In genomic region chr14:91108941-91109611, GRCh38 we compare ENCODE assay signal across 9 cellular contexts. TPM values are rescaled to one million over a fixed set of nuclear protein-coding genes. Genes with fewer than 3 reads are reported as not detected.
DNase-seq lines count a peak whose midpoint lies in the region; ATAC-seq, FAIRE-seq and TF ChIP-seq lines count a peak whose summit lies in the region.
"Had no signal": no experiment of that assay in that cellular context is flagged by ENCODE, and none has a peak within 500 bp of the region (broad histone marks: within the 10 kb centered on the region; RNA-seq: fewer than 3 reads in every experiment).

No MANE protein-coding gene starts in this region.

- no peak overlapping the region for H3K9ac ChIP-seq in astrocyte (ENCODE audit: low read length)

- no peaks in the 10 kb centered on the region for H3K36me3 Mint-ChIP-seq in CD4-positive, alpha-beta memory T cell
- peaks cover 2% of the 10 kb centered on the region for H3K36me3 Mint-ChIP-seq in astrocyte (ENCODE audit: low read depth, unreplicated experiment)
- H3K36me3 Mint-ChIP-seq in natural killer cell treated with Interleukin-12 subunit alpha and Interleukin-12 subunit beta and Interleukin-15 and Interleukin-18, amount 100 ng/mL, for 72 hours: no peaks in the 10 kb centered on the region

- H3K27ac ChIP-seq in CD4-positive, alpha-beta memory T cell (ENCODE audit: low read depth, low read length): peak overlapping the region; percentile 24
- H3K27ac ChIP-seq in astrocyte (ENCODE audit: low read depth, low read length): no peak overlapping the region
- peak overlapping the region in 1 of 2 donors; percentile 25 for H3K27ac ChIP-seq in coronary artery

- ATAC-seq in natural killer cell treated with Interleukin-12 subunit alpha and Interleukin-12 subunit beta and Interleukin-15 and Interleukin-18, amount 100 ng/mL, for 72 hours: peak; percentile 45 to 63
- ATAC-seq in HG02884 (IDR thresholded peaks at IDR 0.05; ENCODE audit: unreplicated experiment): no peak

- H3K79me2 ChIP-seq in astrocyte (ENCODE audit: insufficient read depth, low read length): no peaks in the 10 kb centered on the region

- CTCF ChIA-PET in CD4-positive, alpha-beta memory T cell (lab: Charles Lee; ENCODE audit: partially characterized antibody): no interaction called here

- peaks cover 0 to 2% (median 0%) of the 10 kb centered on the region in 8 donors for H3K9me3 Mint-ChIP-seq in CD4-positive, alpha-beta memory T cell
- H3K9me3 Mint-ChIP-seq in astrocyte (ENCODE audit: unreplicated experiment): peaks cover 1% of the 10 kb centered on the region
- H3K9me3 Mint-ChIP-seq in natural killer cell treated with Interleukin-12 subunit alpha and Interleukin-12 subunit beta and Interleukin-15 and Interleukin-18, amount 100 ng/mL, for 72 hours: no peaks in the 10 kb centered on the region

- no peak overlapping the region for H3K4me3 ChIP-seq in CD4-positive, alpha-beta memory T cell (ENCODE audit: low read length in 2 of 2)
- H3K4me3 ChIP-seq in astrocyte (ENCODE audit: insufficient read depth, low read depth, low read length): no peak overlapping the region
- no peak overlapping the region for H3K4me3 ChIP-seq in coronary artery

- H3K27me3 Mint-ChIP-seq in CD4-positive, alpha-beta memory T cell: no peaks in the 10 kb centered on the region
- H3K27me3 Mint-ChIP-seq in astrocyte (ENCODE audit: low read depth, unreplicated experiment): no peaks in the 10 kb centered on the region
- no peaks in the 10 kb centered on the region for H3K27me3 Mint-ChIP-seq in natural killer cell treated with Interleukin-12 subunit alpha and Interleukin-12 subunit beta and Interleukin-15 and Interleukin-18, amount 100 ng/mL, for 72 hours

- TF ChIP-seq CTCF in astrocyte (IDR thresholded peaks at IDR 0.05; ENCODE audit: insufficient read depth, low read depth, low read length) (no peak), coronary artery (IDR thresholded peaks at IDR 0.05) (no peak)

- no peaks in the 10 kb centered on the region for H3K36me3 ChIP-seq in CD4-positive, alpha-beta memory T cell (ENCODE audit: insufficient read depth, low read length)
- no peaks in the 10 kb centered on the region for H3K36me3 ChIP-seq in astrocyte (ENCODE audit: insufficient read depth, low read length)

- H4K20me1 ChIP-seq in astrocyte (ENCODE audit: insufficient read depth, low read length): no peaks in the 10 kb centered on the region

- peak overlapping the region; percentile 91 to 99 (median 96) for H3K27ac Mint-ChIP-seq in CD4-positive, alpha-beta memory T cell
- no peak overlapping the region for H3K27ac Mint-ChIP-seq in astrocyte (ENCODE audit: unreplicated experiment)
- H3K27ac Mint-ChIP-seq in natural killer cell treated with Interleukin-12 subunit alpha and Interleukin-12 subunit beta and Interleukin-15 and Interleukin-18, amount 100 ng/mL, for 72 hours: peak overlapping the region; percentile 85 to 97

- no peaks in the 10 kb centered on the region for H3K9me3 ChIP-seq in CD4-positive, alpha-beta memory T cell (ENCODE audit: control insufficient read depth in 1 of 2, low read length in 2 of 2)
- no peaks in the 10 kb centered on the region for H3K9me3 ChIP-seq in astrocyte (ENCODE audit: insufficient read depth, low read depth, low read length)

- no peak for FAIRE-seq in astrocyte (lab: Jason Lieb, UNC)

- peak in 4 of 5 donors; percentile 32 to 41 (median 37) for DNase-seq in CD4-positive, alpha-beta memory T cell
- DNase-seq in NCI-H69 (lab: John Stamatoyannopoulos, UW): peak; percentile 93
- DNase-seq in astrocyte (ENCODE audit: low read depth): no peak
- no peak for DNase-seq in natural killer cell treated with Interleukin-12 subunit alpha and Interleukin-12 subunit beta and Interleukin-15 and Interleukin-18, amount 100 ng/mL, for 72 hours (ENCODE audit: low spot score)
- no peak for DNase-seq in NCI-H1092 treated with DMSO at 0.1 percent for 48 hours (lab: John Stamatoyannopoulos, UW)
- DNase-seq in coronary artery (ENCODE audit: low spot score): no peak
- DNase-seq in ecto neural progenitor cell (ENCODE audit: low spot score): no peak
- DNase-seq: NCI-H1930 had no signal

- POLR2A ChIA-PET in CD4-positive, alpha-beta memory T cell (lab: Charles Lee; ENCODE audit: partially characterized antibody): interaction anchor here (1.3 kb wide), 1 partner anchor 20 kb away, joined by 3 read pairs; no protein-coding TSS in a partner anchor

- peaks cover 38 to 53% (median 47%) of the 10 kb centered on the region in 4 donors for H3K4me1 Mint-ChIP-seq in CD4-positive, alpha-beta memory T cell
- H3K4me1 Mint-ChIP-seq in astrocyte (ENCODE audit: low read depth, unreplicated experiment): peaks cover 7% of the 10 kb centered on the region
- peaks cover 42 to 51% of the 10 kb centered on the region in 2 donors for H3K4me1 Mint-ChIP-seq in natural killer cell treated with Interleukin-12 subunit alpha and Interleukin-12 subunit beta and Interleukin-15 and Interleukin-18, amount 100 ng/mL, for 72 hours (ENCODE audit: low read depth in 2 of 2)

- intact Hi-C loops in CD4-positive, alpha-beta memory T cell (cut with micrococcal nuclease): no loop called here

- peaks cover 43% of the 10 kb centered on the region for H3K4me1 ChIP-seq in CD4-positive, alpha-beta memory T cell (ENCODE audit: insufficient read depth, low read length)
- peaks cover 13% of the 10 kb centered on the region for H3K4me1 ChIP-seq in astrocyte (ENCODE audit: insufficient read depth, low read length)

- no peak overlapping the region for H2AFZ ChIP-seq in astrocyte (ENCODE audit: low read depth, low read length)

- peak overlapping the region in 7 of 8 donors; percentile 61 to 79 (median 64) for H3K4me3 Mint-ChIP-seq in CD4-positive, alpha-beta memory T cell
- H3K4me3 Mint-ChIP-seq in astrocyte (ENCODE audit: unreplicated experiment): no peak overlapping the region
- H3K4me3 Mint-ChIP-seq in natural killer cell treated with Interleukin-12 subunit alpha and Interleukin-12 subunit beta and Interleukin-15 and Interleukin-18, amount 100 ng/mL, for 72 hours: peak overlapping the region; percentile 62

- no peaks in the 10 kb centered on the region for H3K27me3 ChIP-seq in CD4-positive, alpha-beta memory T cell (ENCODE audit: insufficient read depth, low read length)
- no peaks in the 10 kb centered on the region for H3K27me3 ChIP-seq in astrocyte (ENCODE audit: insufficient read depth, low read length)

- H3K4me2 ChIP-seq in astrocyte (ENCODE audit: low read length): peak overlapping the region; percentile 31

RNA-seq across cellular contexts. Expression of gene DGLUCY, which starts 4.8 kb away (rescaled TPM):
- total RNA-seq in CD4-positive, alpha-beta memory T cell: 100 to 1,000 TPM; 132 to 141 TPM
- polyA plus RNA-seq in CD4-positive, alpha-beta memory T cell: 10 to 100 TPM; 40.9 to 45.5 TPM
- total RNA-seq in astrocyte: 20.0 and 25.9 TPM in 2 replicates
- total RNA-seq in natural killer cell treated with Interleukin-12 subunit alpha and Interleukin-12 subunit beta and Interleukin-15 and Interleukin-18, amount 100 ng/mL, for 72 hours: 10 to 100 TPM; 28.4 to 78.3 TPM

RNA-seq across cellular contexts. Expression of gene RPS6KA5, which starts 48.6 kb away (rescaled TPM):
- 10 to 100 TPM; 42.9 to 44.7 TPM for total RNA-seq in CD4-positive, alpha-beta memory T cell
- polyA plus RNA-seq in CD4-positive, alpha-beta memory T cell: 10 to 100 TPM; 28.8 to 29.7 TPM
- 0.99 and 1.0 TPM in 2 replicates for total RNA-seq in astrocyte
- total RNA-seq in natural killer cell treated with Interleukin-12 subunit alpha and Interleukin-12 subunit beta and Interleukin-15 and Interleukin-18, amount 100 ng/mL, for 72 hours: 10 to 100 TPM; 20.5 to 47.5 TPM

Comparison
In these comparisons a context has a peak if more than half of its experiments do, and no peak if none do; other contexts are left out.
1. DNase-seq: peak in CD4-positive, alpha-beta memory T cell (4 of 5) and NCI-H69 (single experiment); none in astrocyte (single experiment), natural killer cell treated with Interleukin-12 subunit alpha and Interleukin-12 subunit beta and Interleukin-15 and Interleukin-18, amount 100 ng/mL, for 72 hours (single experiment), NCI-H1092 treated with DMSO at 0.1 percent for 48 hours (single experiment), coronary artery (single experiment) and ecto neural progenitor cell (single experiment).
2. RNA of gene RPS6KA5, which starts 48.6 kb away (total RNA-seq): 20.5 to 47.5 TPM in natural killer cell treated with Interleukin-12 subunit alpha and Interleukin-12 subunit beta and Interleukin-15 and Interleukin-18, amount 100 ng/mL, for 72 hours and 42.9 to 44.7 TPM in CD4-positive, alpha-beta memory T cell; 0.99 to 1.0 TPM in astrocyte; every median in the first group is over 10 times any median in the second.